Comparison of ENCODE assay signal across 15 cellular contexts in the genomic region with DNA sequence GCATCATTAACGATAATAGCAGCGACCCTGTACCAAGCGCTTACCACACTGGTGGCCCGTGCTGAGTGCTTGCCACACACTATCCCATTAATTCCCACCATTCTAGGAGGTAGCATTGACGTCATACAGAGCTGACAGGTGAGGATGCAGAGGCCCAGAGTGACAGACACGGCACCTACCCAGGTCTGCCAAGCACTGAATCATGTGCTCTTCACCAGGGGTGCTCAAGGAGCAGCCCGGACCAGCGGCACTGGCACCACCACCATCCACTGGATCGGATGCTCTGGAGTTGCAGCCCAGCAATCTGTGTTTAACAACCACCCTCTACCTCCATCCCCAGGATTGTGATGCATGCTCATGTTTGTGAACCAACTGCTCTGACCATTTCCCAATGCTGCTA. TPM values are rescaled to one million over a fixed set of nuclear protein-coding genes. Genes with fewer than 3 reads are reported as not detected.
DNase-seq lines count a peak whose midpoint lies in the region; ATAC-seq, FAIRE-seq and TF ChIP-seq lines count a peak whose summit lies in the region.
"Had no signal": no experiment of that assay in that cellular context is flagged by ENCODE, and none has a peak within 500 bp of the region (broad histone marks: within the 10 kb centered on the region; RNA-seq: fewer than 3 reads in every experiment).

No MANE protein-coding gene starts in this region.

- H3K36me3 Mint-ChIP-seq in effector memory CD8-positive, alpha-beta T cell (ENCODE audit: insufficient read depth) = peaks cover 59% of the 10 kb centered on the region
- H3K36me3 Mint-ChIP-seq: WTC11 had no signal

- TF ChIP-seq EP300 in HepG2 (IDR thresholded peaks at IDR 0.05; ENCODE audit: low read depth in 2 of 2, low read length in 2 of 2) (no peak), HepG2 (CRISPR knock-in tag; IDR thresholded peaks at IDR 0.05; ENCODE audit: borderline replicate concordance) (no peak), suprapubic skin (IDR thresholded peaks at IDR 0.05) (no peak)

- no peak for TF ChIP-seq CTCF in HepG2 (CRISPR knock-in tag; IDR thresholded peaks at IDR 0.05)
- TF ChIP-seq CTCF in right lobe of liver (IDR thresholded peaks at IDR 0.05) = no peak
- TF ChIP-seq CTCF in PC-3 (conservative IDR thresholded peaks at IDR 0.05; ENCODE audit: low read depth, low read length) = no peak
- TF ChIP-seq CTCF in vagina (IDR thresholded peaks at IDR 0.05) = no peak
- no peak for TF ChIP-seq CTCF in suprapubic skin (IDR thresholded peaks at IDR 0.05)

- H3K4me2 ChIP-seq in HepG2 (ENCODE audit: low read depth, low read length) (0 out of 2 replicates have a peak overlapping the region, but pooled peaks have one; percentile 16), PC-3 (ENCODE audit: low read length) (peak overlapping the region; percentile 58; the same call in 1 of the 2 replicates)

- no peaks in the 10 kb centered on the region for H3K9me3 ChIP-seq in HepG2 (ENCODE audit: low read length)
- no peaks in the 10 kb centered on the region for H3K9me3 ChIP-seq in right lobe of liver
- no peaks in the 10 kb centered on the region for H3K9me3 ChIP-seq in PC-3 (ENCODE audit: low read length)
- no peaks in the 10 kb centered on the region for H3K9me3 ChIP-seq in vagina
- H3K9me3 ChIP-seq in suprapubic skin = no peaks in the 10 kb centered on the region

- H4K20me1 ChIP-seq in HepG2 (ENCODE audit: insufficient read depth, low read length) (peaks cover 36% of the 10 kb centered on the region), PC-3 (ENCODE audit: low read length) (peaks cover 11% of the 10 kb centered on the region; the same call in 1 of the 2 replicates)

- no peaks in the 10 kb centered on the region for H3K9me3 Mint-ChIP-seq in effector memory CD8-positive, alpha-beta T cell
- H3K9me3 Mint-ChIP-seq: WTC11 had no signal

- peak overlapping the region; percentile 66 to 98 for H3K27ac Mint-ChIP-seq in effector memory CD8-positive, alpha-beta T cell

- no peak for DNase-seq in HepG2 (ENCODE audit: low spot score)
- DNase-seq in right lobe of liver = no peak
- no peak for DNase-seq in PC-3
- no peak for DNase-seq in effector memory CD8-positive, alpha-beta T cell
- DNase-seq in vagina (ENCODE audit: extremely low spot score in 2 of 2) = no peak
- no peak for DNase-seq in NCI-H345 (lab: John Stamatoyannopoulos, UW)
- no peak for DNase-seq in suprapubic skin (ENCODE audit: low spot score in 2 of 2)
- DNase-seq in A172 (ENCODE audit: low spot score) = no peak
- DNase-seq: brain microvascular endothelial cell; effector CD4-positive, alpha-beta T cell; mesendoderm; NCI-H1694; small intestine had no signal

- no peak overlapping the region for H3K27ac ChIP-seq in HepG2 (ENCODE audit: extremely low read length, insufficient read depth, low read length)
- peak overlapping the region in 1 of 3 donors; percentile 96 for H3K27ac ChIP-seq in right lobe of liver
- no peak overlapping the region for H3K27ac ChIP-seq in PC-3 (ENCODE audit: low read length)
- peak overlapping the region; percentile 99 for H3K27ac ChIP-seq in vagina
- no peak overlapping the region for H3K27ac ChIP-seq in suprapubic skin
- H3K27ac ChIP-seq: brain microvascular endothelial cell had no signal

- H3K4me1 ChIP-seq in HepG2 (ENCODE audit: insufficient read depth, low read length) = peaks cover 57% of the 10 kb centered on the region
- H3K4me1 ChIP-seq in right lobe of liver = peaks cover 0 to 59% (median 30%) of the 10 kb centered on the region in 4 donors
- peaks cover 69% of the 10 kb centered on the region for H3K4me1 ChIP-seq in PC-3 (ENCODE audit: insufficient read depth, low read length)
- H3K4me1 ChIP-seq in vagina = peaks cover 72% of the 10 kb centered on the region
- H3K4me1 ChIP-seq in suprapubic skin = peaks cover 61% of the 10 kb centered on the region

- ATAC-seq in HepG2 (no peak), right lobe of liver (no peak), PC-3 (no peak)
- no peak for ATAC-seq in effector memory CD8-positive, alpha-beta T cell (replicated peaks)
- ATAC-seq: SK-N-SH treated with all-trans-retinoic acid at 6 μM for 48 hours, WTC11 had no signal

- H3K27me3 Mint-ChIP-seq in effector memory CD8-positive, alpha-beta T cell = no peaks in the 10 kb centered on the region

- peaks cover 63 to 65% of the 10 kb centered on the region in 2 donors for H3K4me1 Mint-ChIP-seq in effector memory CD8-positive, alpha-beta T cell (ENCODE audit: low read depth in 2 of 2)

- no peak overlapping the region for H3K4me3 ChIP-seq in HepG2 (replicated peaks in 1 of 3; ENCODE audit: insufficient read depth in 1 of 3, low read depth in 2 of 3, low read length in 3 of 3)
- H3K4me3 ChIP-seq in right lobe of liver = no peak overlapping the region
- H3K4me3 ChIP-seq in PC-3 (ENCODE audit: low read length) = no peak overlapping the region
- H3K4me3 ChIP-seq in vagina = no peak overlapping the region
- H3K4me3 ChIP-seq in suprapubic skin = no peak overlapping the region

- H3K27me3 ChIP-seq in HepG2 (ENCODE audit: control insufficient read depth in 1 of 2, insufficient read depth in 2 of 2, low read length in 2 of 2) (no peaks in the 10 kb centered on the region; a peak in 1 of 5 replicates), right lobe of liver (no peaks in the 10 kb centered on the region), PC-3 (ENCODE audit: low read length) (no peaks in the 10 kb centered on the region), vagina (no peaks in the 10 kb centered on the region), suprapubic skin (no peaks in the 10 kb centered on the region)
- H3K27me3 ChIP-seq: brain microvascular endothelial cell had no signal

- H3F3A ChIP-seq in PC-3 (ENCODE audit: low read length, unreplicated experiment) = peaks cover 13% of the 10 kb centered on the region

- BruUV-seq in HepG2 (replicated peaks; lab: Mats Ljungman, UMichigan) (no TSS peak), PC-3 (replicated peaks; lab: Mats Ljungman, UMichigan) (no TSS peak)

- no peaks in the 10 kb centered on the region for H3K9me2 ChIP-seq in PC-3 (replicated peaks; ENCODE audit: low read length)

- FAIRE-seq in HepG2 (lab: Jason Lieb, UNC) = no peak
- FAIRE-seq: small intestine had no signal

- POLR2A ChIA-PET in HepG2 (lab: Yijun Ruan, JAX) = no interaction called here
- POLR2A ChIA-PET in PC-3 (lab: Charles Lee; ENCODE audit: unreplicated experiment) = no interaction called here

- TF ChIP-seq RAD21 in HepG2 (CRISPR knock-in tag; IDR thresholded peaks at IDR 0.05) = no peak

- H2AFZ ChIP-seq in HepG2 (ENCODE audit: low read length) (no peak overlapping the region), PC-3 (ENCODE audit: low read length) (no peak overlapping the region)

- H3K9ac ChIP-seq in HepG2 (ENCODE audit: insufficient read depth, low read depth, low read length) (no peak overlapping the region), PC-3 (ENCODE audit: low read length) (no peak overlapping the region)

- peaks cover 1 to 15% of the 10 kb centered on the region in 2 experiments; a peak in 3 of 5 replicates for H3K36me3 ChIP-seq in HepG2 (replicated peaks in 1 of 2; ENCODE audit: control insufficient read depth in 1 of 2, insufficient read depth in 2 of 2, low read length in 2 of 2)
- H3K36me3 ChIP-seq in right lobe of liver = no peaks in the 10 kb centered on the region
- H3K36me3 ChIP-seq in PC-3 (ENCODE audit: low read depth, low read length) = peaks cover 14% of the 10 kb centered on the region; the same call in 1 of the 2 replicates
- H3K36me3 ChIP-seq in vagina = no peaks in the 10 kb centered on the region
- peaks cover 7% of the 10 kb centered on the region for H3K36me3 ChIP-seq in suprapubic skin

- intact Hi-C loops in HepG2 (cut with micrococcal nuclease; ENCODE audit: unreplicated experiment) (no loop called here), right lobe of liver (cut with DNase I) (no loop called here), PC-3 (cut with micrococcal nuclease) (no loop called here), vagina (cut with DNase I) (no loop called here)

- TF ChIP-seq POLR2A in HepG2 (IDR thresholded peaks at IDR 0.05; ENCODE audit: insufficient read depth in 1 of 2, low read depth in 2 of 2, low read length in 2 of 2) (no peak), right lobe of liver (IDR thresholded peaks at IDR 0.05) (no peak), vagina (IDR thresholded peaks at IDR 0.05) (no peak), suprapubic skin (IDR thresholded peaks at IDR 0.05) (no peak)

- CTCF ChIA-PET in HepG2 (lab: Yijun Ruan, JAX; ENCODE audit: low intra/inter-chr PET ratio, low total read pairs) = no interaction called here
- CTCF ChIA-PET in PC-3 (lab: Charles Lee) = no interaction called here

- 96% methylated on average over 6 of the region's 9 CpGs for WGBS in HepG2 (ENCODE audit: low lambda C conversion rate)
- 25% methylated on average over 1 of the region's 9 CpGs for WGBS in right lobe of liver (ENCODE audit: insufficient coverage, low coverage, low lambda C conversion rate, missing lambda C conversion rate)
- 95% methylated on average over 9 of the region's 9 CpGs for WGBS in suprapubic skin

- in situ Hi-C loops in HepG2 (cut with HindIII; ENCODE audit: extremely low pct_ligation_motif_present, low pct_unique_long_range_greater_than_20kb) = no loop called here

- H3K4me3 Mint-ChIP-seq in effector memory CD8-positive, alpha-beta T cell = peak overlapping the region; percentile 81 to 87
- H3K4me3 Mint-ChIP-seq: WTC11 had no signal

- H3K79me2 ChIP-seq in HepG2 (ENCODE audit: insufficient read depth, low read length) (peaks cover 83% of the 10 kb centered on the region), PC-3 (ENCODE audit: low read length) (peaks cover 89% of the 10 kb centered on the region)

RNA-seq across cellular contexts. Expression of gene TNIP1, which starts 3.4 kb away (rescaled TPM):
- total RNA-seq in HepG2 (2016; rRNA removed; fragmentation: Illumina TruSeq; extraction: Trizol) = 26.2 and 29.8 TPM in 2 replicates
- 11.3 and 13.0 TPM in 2 replicates for total RNA-seq in HepG2 (2016; cell fraction: cytosol; rRNA removed; fragmentation: Illumina TruSeq; extraction: Trizol; ENCODE audit: low read depth)
- 22.8 and 24.5 TPM in 2 replicates for total RNA-seq in HepG2 (2016; cell fraction: insoluble cytoplasmic fraction; rRNA removed; fragmentation: Illumina TruSeq; extraction: Trizol)
- total RNA-seq in HepG2 (2016; cell fraction: membrane; rRNA removed; fragmentation: Illumina TruSeq; extraction: Trizol) = 28.9 and 33.7 TPM in 2 replicates
- 16.2 and 22.2 TPM in 2 replicates for total RNA-seq in HepG2 (2016; cell fraction: nucleus; rRNA removed; fragmentation: Illumina TruSeq; extraction: Trizol)
- 45.9 and 48.7 TPM in 2 replicates for polyA plus RNA-seq in HepG2 (2011; rRNA removed)
- 40.8 and 45.3 TPM in 2 replicates for polyA plus RNA-seq in HepG2 (2011; cell fraction: cytosol; rRNA removed)
- 57.3 and 59.8 TPM in 2 replicates for polyA plus RNA-seq in HepG2 (2011; cell fraction: nucleus; rRNA removed)
- polyA plus RNA-seq in HepG2 (2012) = 52.5 and 57.8 TPM in 2 replicates
- polyA plus RNA-seq in HepG2 (2016; cell fraction: cytosol; fragmentation: Illumina TruSeq; extraction: Trizol; ENCODE audit: low read depth) = 16.8 and 17.8 TPM in 2 replicates
- 26.4 and 35.7 TPM in 2 replicates for polyA plus RNA-seq in HepG2 (2016; cell fraction: insoluble cytoplasmic fraction; fragmentation: Illumina TruSeq; extraction: Trizol; ENCODE audit: low read depth)
- 31.5 and 33.1 TPM in 2 replicates for polyA plus RNA-seq in HepG2 (2016; cell fraction: membrane; fragmentation: Illumina TruSeq; extraction: Trizol; ENCODE audit: low read depth)
- 29.8 and 34.0 TPM in 2 replicates for polyA plus RNA-seq in HepG2 (2016; cell fraction: nucleus; fragmentation: Illumina TruSeq; extraction: Trizol; ENCODE audit: insufficient read depth, low read depth)
- 45.2 and 73.0 TPM in 2 replicates for polyA minus RNA-seq in HepG2 (2011; rRNA and poly(A)+ RNA removed; ENCODE audit: low replicate concordance)
- polyA minus RNA-seq in HepG2 (2011; cell fraction: cytosol; rRNA and poly(A)+ RNA removed) = 45.8 and 51.1 TPM in 2 replicates
- polyA minus RNA-seq in HepG2 (2011; cell fraction: nucleus; rRNA and poly(A)+ RNA removed) = 50.0 and 60.3 TPM in 2 replicates
- 100 to 1,000 TPM in 1 of 6 experiments, 10 to 100 TPM in 5; 70.1 to 155 (median 79.1) TPM for total RNA-seq in right lobe of liver
- 90.0 and 139 TPM in 2 replicates for total RNA-seq in PC-3 (2014; rRNA removed)
- 92.6 TPM for total RNA-seq in vagina
- 10 to 100 TPM; 47.5 to 94.7 (median 70.9) TPM for total RNA-seq in suprapubic skin
- 125 and 132 TPM in 2 replicates for total RNA-seq in A172 (2014; rRNA removed; shearing (Covaris generic))

RNA-seq across cellular contexts. Expression of gene GPX3, which starts 57.0 kb away (rescaled TPM):
- total RNA-seq in HepG2 (2016; rRNA removed; fragmentation: Illumina TruSeq; extraction: Trizol) (31.9 and 33.8 TPM in 2 replicates), right lobe of liver (100 to 1,000 TPM; 192 to 869 (median 343) TPM), PC-3 (2014; rRNA removed) (not detected in 2 replicates), vagina (3,069 TPM), suprapubic skin (100 to 1,000 TPM; 242 to 601 (median 378) TPM)
- 15.0 and 22.4 TPM in 2 replicates for total RNA-seq in HepG2 (2016; cell fraction: cytosol; rRNA removed; fragmentation: Illumina TruSeq; extraction: Trizol; ENCODE audit: low read depth)
- total RNA-seq in HepG2 (2016; cell fraction: insoluble cytoplasmic fraction; rRNA removed; fragmentation: Illumina TruSeq; extraction: Trizol) = 27.5 and 35.1 TPM in 2 replicates
- 43.3 and 53.5 TPM in 2 replicates for total RNA-seq in HepG2 (2016; cell fraction: membrane; rRNA removed; fragmentation: Illumina TruSeq; extraction: Trizol)
- total RNA-seq in HepG2 (2016; cell fraction: nucleus; rRNA removed; fragmentation: Illumina TruSeq; extraction: Trizol) = 37.4 and 44.4 TPM in 2 replicates
- 1,506 and 1,892 TPM in 2 replicates for polyA plus RNA-seq in HepG2 (2011; rRNA removed)
- 1,827 and 1,911 TPM in 2 replicates for polyA plus RNA-seq in HepG2 (2011; cell fraction: cytosol; rRNA removed)
- polyA plus RNA-seq in HepG2 (2011; cell fraction: nucleus; rRNA removed) = 579 and 581 TPM in 2 replicates
- polyA plus RNA-seq in HepG2 (2012) = 440 and 606 TPM in 2 replicates
- 58.7 and 88.7 TPM in 2 replicates for polyA plus RNA-seq in HepG2 (2016; cell fraction: cytosol; fragmentation: Illumina TruSeq; extraction: Trizol; ENCODE audit: low read depth)
- polyA plus RNA-seq in HepG2 (2016; cell fraction: insoluble cytoplasmic fraction; fragmentation: Illumina TruSeq; extraction: Trizol; ENCODE audit: low read depth) = 65.0 and 89.5 TPM in 2 replicates
- polyA plus RNA-seq in HepG2 (2016; cell fraction: membrane; fragmentation: Illumina TruSeq; extraction: Trizol; ENCODE audit: low read depth) = 111 and 130 TPM in 2 replicates
- 94.5 and 99.0 TPM in 2 replicates for polyA plus RNA-seq in HepG2 (2016; cell fraction: nucleus; fragmentation: Illumina TruSeq; extraction: Trizol; ENCODE audit: insufficient read depth, low read depth)
- polyA minus RNA-seq in HepG2 (2011; rRNA and poly(A)+ RNA removed; ENCODE audit: low replicate concordance) = 1.3 and 2,208 TPM in 2 replicates
- 329 and 350 TPM in 2 replicates for polyA minus RNA-seq in HepG2 (2011; cell fraction: cytosol; rRNA and poly(A)+ RNA removed)
- 159 and 243 TPM in 2 replicates for polyA minus RNA-seq in HepG2 (2011; cell fraction: nucleus; rRNA and poly(A)+ RNA removed)
- not detected in 2 replicates for total RNA-seq in A172 (2014; rRNA removed; shearing (Covaris generic))

Comparison
In these comparisons a context has a peak if more than half of its experiments do, and no peak if none do; other contexts are left out.
1. RNA of gene GPX3, which starts 57.0 kb away (total RNA-seq): 3,069 TPM in vagina (single experiment), 242 to 601 TPM in suprapubic skin, 192 to 869 TPM in right lobe of liver and 15.0 to 53.5 TPM in HepG2; not detected in PC-3 and not detected in A172; every median in the first group is over 10 times any median in the second.